In the genomic region with DNA sequence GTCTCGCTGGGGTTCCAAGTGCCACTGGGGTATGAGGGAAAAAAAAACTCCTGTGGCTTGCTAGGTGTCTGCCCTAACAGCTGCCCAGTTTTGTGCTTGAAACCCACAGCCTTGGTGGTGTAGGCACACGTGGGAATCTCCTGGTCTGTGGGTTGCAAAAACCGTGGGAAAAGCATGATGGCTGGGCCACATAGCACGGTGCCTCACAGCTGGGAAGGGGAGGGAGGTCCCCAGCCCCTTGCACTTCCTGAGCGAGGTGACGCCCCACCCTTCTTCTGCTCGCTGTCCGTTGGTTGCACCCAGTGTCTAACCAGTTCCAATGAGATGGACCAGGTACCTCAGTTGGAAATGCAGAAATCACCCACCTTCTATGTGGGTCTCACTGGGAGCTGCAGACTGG, we compare ENCODE assay signal across 38 cellular contexts.
"Had no signal": no experiment of that assay in that cellular context is flagged by ENCODE, and none has a peak within 500 bp of the region (broad histone marks: within the 10 kb centered on the region; RNA-seq: fewer than 3 reads in every experiment).

No MANE protein-coding gene starts in this region.

- H3K27me3 ChIP-seq: adrenal gland, ascending aorta, body of pancreas, brain microvascular endothelial cell, breast epithelium, cardiac muscle cell had no signal

- H3K27ac Mint-ChIP-seq: activated naive CD4-positive, alpha-beta T cell treated with anti-CD3 and anti-CD28 coated beads for 36 hours; activated naive CD4-positive, alpha-beta T cell treated with anti-CD3 and anti-CD28 coated beads, Interleukin-2, amount 10 ng/mL, durations not matched to agents 7 days and 5 days; activated naive CD4-positive, alpha-beta T cell treated with anti-CD3 and anti-CD28 coated beads, Interleukin-2, amount 50 U/mL, for 24 hours; activated naive CD8-positive, alpha-beta T cell; activated naive CD8-positive, alpha-beta T cell treated with anti-CD3 and anti-CD28 coated beads for 36 hours; activated naive CD8-positive, alpha-beta T cell treated with anti-CD3 and anti-CD28 coated beads, Interleukin-2, amount 10 ng/mL, durations not matched to agents 7 days and 5 days; activated naive CD8-positive, alpha-beta T cell treated with anti-CD3 and anti-CD28 coated beads, Interleukin-2, amount 50 U/mL, for 24 hours; activated T-cell treated with anti-CD3 and anti-CD28 coated beads, Interleukin-2, amount 50 U/mL, for 24 hours; activated T-cell treated with anti-CD3 and anti-CD28 coated beads, Interleukin-2, amount 50 U/mL, for 72 hours; activated T-helper 1 cell treated with anti-CD3 and anti-CD28 coated beads, Interleukin-12 subunit alpha, Interleukin-12 subunit beta, Interleukin-2, Interleukin-4 antibody, amounts not matched to agents 30 ng/mL and 10 ng/mL and 1 ng/mL, durations not matched to agents 14 hours and 24 hours and 36 hours; activated T-helper 17 cell treated with anti-CD3 and anti-CD28 coated beads, Interleukin-2, amount 50 U/mL, for 72 hours; activated T-helper 2 cell treated with anti-CD3 and anti-CD28 coated beads, Interferon-gamma antibody, Interleukin-2, Interleukin-4, amounts not matched to agents 10 μg/mL and 5 μg/mL and 100 μg/mL, durations not matched to agents 14 hours and 24 hours and 36 hours; brain had no signal

- H3K4me3 Mint-ChIP-seq: activated naive CD4-positive, alpha-beta T cell treated with anti-CD3 and anti-CD28 coated beads for 36 hours; activated naive CD4-positive, alpha-beta T cell treated with anti-CD3 and anti-CD28 coated beads, Interleukin-2, amount 10 ng/mL, durations not matched to agents 7 days and 5 days; activated naive CD4-positive, alpha-beta T cell treated with anti-CD3 and anti-CD28 coated beads, Interleukin-2, amount 50 U/mL, for 24 hours; activated naive CD8-positive, alpha-beta T cell; activated naive CD8-positive, alpha-beta T cell treated with anti-CD3 and anti-CD28 coated beads for 36 hours; activated naive CD8-positive, alpha-beta T cell treated with anti-CD3 and anti-CD28 coated beads, Interleukin-2, amount 10 ng/mL, durations not matched to agents 7 days and 5 days; activated naive CD8-positive, alpha-beta T cell treated with anti-CD3 and anti-CD28 coated beads, Interleukin-2, amount 50 U/mL, for 24 hours; activated T-cell treated with anti-CD3 and anti-CD28 coated beads, Interleukin-2, amount 50 U/mL, for 24 hours; activated T-cell treated with anti-CD3 and anti-CD28 coated beads, Interleukin-2, amount 50 U/mL, for 4 hours; activated T-cell treated with anti-CD3 and anti-CD28 coated beads, Interleukin-2, amount 50 U/mL, for 72 hours; activated T-helper 1 cell treated with anti-CD3 and anti-CD28 coated beads, Interleukin-12 subunit alpha, Interleukin-12 subunit beta, Interleukin-2, Interleukin-4 antibody, amounts not matched to agents 30 ng/mL and 10 ng/mL and 1 ng/mL, durations not matched to agents 14 hours and 24 hours and 36 hours; activated T-helper 17 cell treated with anti-CD3 and anti-CD28 coated beads, Interleukin-2, amount 50 U/mL, for 72 hours; brain; central memory CD8-positive, alpha-beta T cell had no signal

- H3K27ac ChIP-seq: adrenal gland, ascending aorta, body of pancreas, brain microvascular endothelial cell, breast epithelium, cardiac muscle cell had no signal

- H3K4me1 Mint-ChIP-seq: activated naive CD4-positive, alpha-beta T cell treated with anti-CD3 and anti-CD28 coated beads, Interleukin-2, amount 10 ng/mL, durations not matched to agents 7 days and 5 days; activated naive CD4-positive, alpha-beta T cell treated with anti-CD3 and anti-CD28 coated beads, Interleukin-2, amount 50 U/mL, for 24 hours; activated naive CD8-positive, alpha-beta T cell treated with anti-CD3 and anti-CD28 coated beads for 36 hours; activated naive CD8-positive, alpha-beta T cell treated with anti-CD3 and anti-CD28 coated beads, Interleukin-2, amount 10 ng/mL, durations not matched to agents 7 days and 5 days; activated naive CD8-positive, alpha-beta T cell treated with anti-CD3 and anti-CD28 coated beads, Interleukin-2, amount 50 U/mL, for 24 hours; activated T-helper 17 cell treated with anti-CD3 and anti-CD28 coated beads, Interleukin-2, amount 50 U/mL, for 72 hours; brain; central memory CD8-positive, alpha-beta T cell had no signal

- H3K4me3 ChIP-seq: adrenal gland, ascending aorta, body of pancreas, breast epithelium, cardiac muscle cell had no signal

- H3K4me1 ChIP-seq: adrenal gland, ascending aorta, body of pancreas, breast epithelium had no signal

- ATAC-seq: activated naive CD4-positive, alpha-beta T cell treated with anti-CD3 and anti-CD28 coated beads, Interleukin-2, amount 50 U/mL, for 72 hours; activated naive CD8-positive, alpha-beta T cell treated with anti-CD3 and anti-CD28 coated beads, Interleukin-2, amount 50 U/mL, for 24 hours; activated T-cell treated with anti-CD3 and anti-CD28 coated beads, Interleukin-2, amount 50 U/mL, for 4 hours; activated T-cell treated with anti-CD3 and anti-CD28 coated beads, Interleukin-2, amount 50 U/mL, for 72 hours; activated T-helper 17 cell treated with anti-CD3 and anti-CD28 coated beads, Interleukin-2, amount 50 U/mL, for 72 hours; body of pancreas had no signal

- H3K27me3 Mint-ChIP-seq: activated naive CD4-positive, alpha-beta T cell treated with anti-CD3 and anti-CD28 coated beads, Interleukin-2, amount 10 ng/mL, durations not matched to agents 7 days and 5 days; activated naive CD8-positive, alpha-beta T cell treated with anti-CD3 and anti-CD28 coated beads, Interleukin-2, amount 10 ng/mL, durations not matched to agents 7 days and 5 days had no signal

- H3K36me3 ChIP-seq: adrenal gland, ascending aorta, brain microvascular endothelial cell, breast epithelium, cardiac muscle cell had no signal

- H3K36me3 Mint-ChIP-seq: activated naive CD4-positive, alpha-beta T cell treated with anti-CD3 and anti-CD28 coated beads, Interleukin-2, amount 10 ng/mL, durations not matched to agents 7 days and 5 days; activated naive CD8-positive, alpha-beta T cell treated with anti-CD3 and anti-CD28 coated beads for 36 hours; activated naive CD8-positive, alpha-beta T cell treated with anti-CD3 and anti-CD28 coated beads, Interleukin-2, amount 10 ng/mL, durations not matched to agents 7 days and 5 days; brain had no signal

- H3K9me3 ChIP-seq: adrenal gland, body of pancreas had no signal

- DNase-seq: activated effector memory CD4-positive, alpha-beta T cell treated with anti-CD3 and anti-CD28 coated beads, Interleukin-2, amount 50 U/mL, for 16 hours; activated effector memory CD4-positive, alpha-beta T cell treated with Interleukin-2 at 50 U/mL for 16 hours; activated gamma-delta T cell; activated gamma-delta T cell treated with Interleukin-2 at 50 U/mL for 16 hours; activated naive CD4-positive, alpha-beta T cell; activated naive CD4-positive, alpha-beta T cell treated with anti-CD3 and anti-CD28 coated beads for 36 hours; activated naive CD4-positive, alpha-beta T cell treated with anti-CD3 and anti-CD28 coated beads, Interleukin-2, amount 10 ng/mL, durations not matched to agents 7 days and 5 days; activated naive CD4-positive, alpha-beta T cell treated with anti-CD3 and anti-CD28 coated beads, Interleukin-2, amount 50 U/mL, for 16 hours; activated naive CD4-positive, alpha-beta T cell treated with Interleukin-2 at 50 U/mL for 16 hours; activated naive CD8-positive, alpha-beta T cell treated with anti-CD3 and anti-CD28 coated beads for 36 hours; activated naive CD8-positive, alpha-beta T cell treated with anti-CD3 and anti-CD28 coated beads, Interleukin-2, amount 10 ng/mL, durations not matched to agents 7 days and 5 days; activated naive CD8-positive, alpha-beta T cell treated with anti-CD3 and anti-CD28 coated beads, Interleukin-2, amount 50 U/mL, for 24 hours; activated T-cell treated with anti-CD3 and anti-CD28 coated beads, Interleukin-2, amount 50 U/mL, for 1 hour; activated T-cell treated with anti-CD3 and anti-CD28 coated beads, Interleukin-2, amount 50 U/mL, for 24 hours; activated T-cell treated with anti-CD3 and anti-CD28 coated beads, Interleukin-2, amount 50 U/mL, for 4 hours; activated T-cell treated with anti-CD3 and anti-CD28 coated beads, Interleukin-2, amount 50 U/mL, for 48 hours; activated T-cell treated with anti-CD3 and anti-CD28 coated beads, Interleukin-2, amount 50 U/mL, for 72 hours; adrenal gland; amniotic stem cell; amygdala; anterior cingulate cortex; aorta; body of pancreas; brain microvascular endothelial cell; caudate nucleus; central memory CD4-positive, alpha-beta T cell; cerebellar nuclear complex had no signal
